27 cellular contexts compared by ENCODE assay signal in the genomic region with DNA sequence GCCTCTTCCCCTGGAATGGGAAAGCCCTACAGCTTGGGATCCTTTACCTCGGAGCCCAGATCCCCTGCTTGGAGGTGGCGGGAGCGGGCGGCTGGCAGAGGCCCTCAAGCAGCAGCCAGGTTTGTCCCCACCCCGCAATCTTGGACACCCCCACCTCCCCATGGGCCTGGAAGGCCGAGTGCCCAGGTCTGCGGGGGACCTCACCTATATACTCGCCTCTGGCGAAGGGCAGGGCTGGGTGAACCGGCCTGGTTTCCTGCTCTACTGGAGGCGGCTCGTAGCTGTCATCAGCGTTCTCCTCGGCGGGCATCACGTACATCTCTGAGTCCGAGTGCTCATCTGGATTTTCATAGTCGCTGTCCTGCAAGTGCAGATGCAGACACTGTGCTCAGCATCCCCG. TPM values are rescaled to one million over a fixed set of nuclear protein-coding genes. Genes with fewer than 3 reads are reported as not detected.
"Had no signal": no experiment of that assay in that cellular context is flagged by ENCODE, and none has a peak within 500 bp of the region (broad histone marks: within the 10 kb centered on the region; RNA-seq: fewer than 3 reads in every experiment).

No MANE protein-coding gene starts in this region.

- H3K4me2 ChIP-seq: hepatocyte had no signal

- H3K27me3 Mint-ChIP-seq: naive B cell had no signal

- H3K36me3 Mint-ChIP-seq: immature natural killer cell, mesothelial cell of epicardium had no signal

- DNase-seq: dermis blood vessel endothelial cell; dorsolateral prefrontal cortex; effector CD4-positive, alpha-beta T cell; effector memory CD4-positive, alpha-beta T cell; foreskin keratinocyte; heart left ventricle; hypothalamus; immature natural killer cell; left cardiac atrium; left ventricle myocardium superior; lower lobe of right lung; mesenchymal stem cell; mucosa of descending colon; naive B cell had no signal

- H2AFZ ChIP-seq: hepatocyte had no signal

- H3K27ac ChIP-seq: coronary artery, dorsolateral prefrontal cortex, esophagus muscularis mucosa, foreskin keratinocyte, gastroesophageal sphincter, heart left ventricle, hepatocyte, left lung, lower lobe of right lung had no signal

- ATAC-seq: foreskin keratinocyte, gastroesophageal sphincter, heart left ventricle, left cardiac atrium, left lung, left ventricle myocardium superior, lower lobe of right lung, mucosa of descending colon had no signal

- H3K9me3 ChIP-seq: esophagus muscularis mucosa, gastroesophageal sphincter, heart left ventricle, left lung, lower lobe of right lung, mucosa of descending colon had no signal

- H3K79me2 ChIP-seq: hepatocyte had no signal

- H3K27ac Mint-ChIP-seq: immature natural killer cell, mesothelial cell of epicardium had no signal

- H3K27me3 ChIP-seq: dorsolateral prefrontal cortex, esophagus muscularis mucosa, foreskin keratinocyte, gastroesophageal sphincter, hepatocyte, left lung had no signal

- H3K4me1 Mint-ChIP-seq: immature natural killer cell, mesothelial cell of epicardium had no signal

- H3K4me1 ChIP-seq: esophagus muscularis mucosa, foreskin keratinocyte, gastroesophageal sphincter, heart left ventricle, left lung, lower lobe of right lung had no signal

- H3K9me3 Mint-ChIP-seq: immature natural killer cell, mesothelial cell of epicardium, naive B cell had no signal

- H3K36me3 ChIP-seq: esophagus muscularis mucosa, gastroesophageal sphincter, left lung had no signal

- H3K4me3 ChIP-seq: coronary artery, dorsolateral prefrontal cortex, esophagus muscularis mucosa, gastroesophageal sphincter, heart left ventricle, hepatocyte, left lung, lower lobe of right lung, mucosa of descending colon had no signal

- H3K4me3 Mint-ChIP-seq: immature natural killer cell, mesothelial cell of epicardium had no signal

- FAIRE-seq: colon, endothelial cell of umbilical vein, frontal cortex, keratinocyte had no signal

RNA-seq across cellular contexts. Expression of a gene that starts 44.2 kb away (rescaled TPM):
- total RNA-seq: dermis blood vessel endothelial cell, endothelial cell of umbilical vein, fibroblast of villous mesenchyme, foreskin keratinocyte, lung microvascular endothelial cell had no signal
- polyA plus RNA-seq: endothelial cell of umbilical vein, fibroblast of lung had no signal
